ENCODE assay signal across 1 cellular context in the genomic region with DNA sequence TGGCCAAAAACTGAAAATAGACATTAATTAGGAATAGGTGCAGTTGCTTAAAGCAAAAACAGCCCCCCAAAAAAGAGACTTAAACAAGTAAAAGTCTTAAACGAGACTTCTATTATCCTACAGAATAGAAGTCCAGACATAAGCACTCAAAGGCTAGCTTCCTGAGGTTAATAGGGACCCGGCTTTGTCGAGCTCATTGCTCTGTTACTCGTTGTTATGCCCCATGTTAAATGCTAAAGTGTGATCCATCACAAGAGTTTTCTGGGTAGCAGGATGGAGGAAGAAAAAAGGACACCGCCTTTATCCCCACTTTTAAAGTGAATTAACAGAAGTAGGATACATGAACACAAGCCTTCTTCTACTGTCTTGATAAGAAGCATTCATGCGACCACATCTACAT.
TF ChIP-seq lines count a peak whose summit lies in the region.

No MANE protein-coding gene starts in this region.

TF ChIP-seq in GM23338, 12 proteins besides CTCF, POLR2A, EP300 and RAD21 (continued from another document):
- TF ChIP-seq, protein P1, sequence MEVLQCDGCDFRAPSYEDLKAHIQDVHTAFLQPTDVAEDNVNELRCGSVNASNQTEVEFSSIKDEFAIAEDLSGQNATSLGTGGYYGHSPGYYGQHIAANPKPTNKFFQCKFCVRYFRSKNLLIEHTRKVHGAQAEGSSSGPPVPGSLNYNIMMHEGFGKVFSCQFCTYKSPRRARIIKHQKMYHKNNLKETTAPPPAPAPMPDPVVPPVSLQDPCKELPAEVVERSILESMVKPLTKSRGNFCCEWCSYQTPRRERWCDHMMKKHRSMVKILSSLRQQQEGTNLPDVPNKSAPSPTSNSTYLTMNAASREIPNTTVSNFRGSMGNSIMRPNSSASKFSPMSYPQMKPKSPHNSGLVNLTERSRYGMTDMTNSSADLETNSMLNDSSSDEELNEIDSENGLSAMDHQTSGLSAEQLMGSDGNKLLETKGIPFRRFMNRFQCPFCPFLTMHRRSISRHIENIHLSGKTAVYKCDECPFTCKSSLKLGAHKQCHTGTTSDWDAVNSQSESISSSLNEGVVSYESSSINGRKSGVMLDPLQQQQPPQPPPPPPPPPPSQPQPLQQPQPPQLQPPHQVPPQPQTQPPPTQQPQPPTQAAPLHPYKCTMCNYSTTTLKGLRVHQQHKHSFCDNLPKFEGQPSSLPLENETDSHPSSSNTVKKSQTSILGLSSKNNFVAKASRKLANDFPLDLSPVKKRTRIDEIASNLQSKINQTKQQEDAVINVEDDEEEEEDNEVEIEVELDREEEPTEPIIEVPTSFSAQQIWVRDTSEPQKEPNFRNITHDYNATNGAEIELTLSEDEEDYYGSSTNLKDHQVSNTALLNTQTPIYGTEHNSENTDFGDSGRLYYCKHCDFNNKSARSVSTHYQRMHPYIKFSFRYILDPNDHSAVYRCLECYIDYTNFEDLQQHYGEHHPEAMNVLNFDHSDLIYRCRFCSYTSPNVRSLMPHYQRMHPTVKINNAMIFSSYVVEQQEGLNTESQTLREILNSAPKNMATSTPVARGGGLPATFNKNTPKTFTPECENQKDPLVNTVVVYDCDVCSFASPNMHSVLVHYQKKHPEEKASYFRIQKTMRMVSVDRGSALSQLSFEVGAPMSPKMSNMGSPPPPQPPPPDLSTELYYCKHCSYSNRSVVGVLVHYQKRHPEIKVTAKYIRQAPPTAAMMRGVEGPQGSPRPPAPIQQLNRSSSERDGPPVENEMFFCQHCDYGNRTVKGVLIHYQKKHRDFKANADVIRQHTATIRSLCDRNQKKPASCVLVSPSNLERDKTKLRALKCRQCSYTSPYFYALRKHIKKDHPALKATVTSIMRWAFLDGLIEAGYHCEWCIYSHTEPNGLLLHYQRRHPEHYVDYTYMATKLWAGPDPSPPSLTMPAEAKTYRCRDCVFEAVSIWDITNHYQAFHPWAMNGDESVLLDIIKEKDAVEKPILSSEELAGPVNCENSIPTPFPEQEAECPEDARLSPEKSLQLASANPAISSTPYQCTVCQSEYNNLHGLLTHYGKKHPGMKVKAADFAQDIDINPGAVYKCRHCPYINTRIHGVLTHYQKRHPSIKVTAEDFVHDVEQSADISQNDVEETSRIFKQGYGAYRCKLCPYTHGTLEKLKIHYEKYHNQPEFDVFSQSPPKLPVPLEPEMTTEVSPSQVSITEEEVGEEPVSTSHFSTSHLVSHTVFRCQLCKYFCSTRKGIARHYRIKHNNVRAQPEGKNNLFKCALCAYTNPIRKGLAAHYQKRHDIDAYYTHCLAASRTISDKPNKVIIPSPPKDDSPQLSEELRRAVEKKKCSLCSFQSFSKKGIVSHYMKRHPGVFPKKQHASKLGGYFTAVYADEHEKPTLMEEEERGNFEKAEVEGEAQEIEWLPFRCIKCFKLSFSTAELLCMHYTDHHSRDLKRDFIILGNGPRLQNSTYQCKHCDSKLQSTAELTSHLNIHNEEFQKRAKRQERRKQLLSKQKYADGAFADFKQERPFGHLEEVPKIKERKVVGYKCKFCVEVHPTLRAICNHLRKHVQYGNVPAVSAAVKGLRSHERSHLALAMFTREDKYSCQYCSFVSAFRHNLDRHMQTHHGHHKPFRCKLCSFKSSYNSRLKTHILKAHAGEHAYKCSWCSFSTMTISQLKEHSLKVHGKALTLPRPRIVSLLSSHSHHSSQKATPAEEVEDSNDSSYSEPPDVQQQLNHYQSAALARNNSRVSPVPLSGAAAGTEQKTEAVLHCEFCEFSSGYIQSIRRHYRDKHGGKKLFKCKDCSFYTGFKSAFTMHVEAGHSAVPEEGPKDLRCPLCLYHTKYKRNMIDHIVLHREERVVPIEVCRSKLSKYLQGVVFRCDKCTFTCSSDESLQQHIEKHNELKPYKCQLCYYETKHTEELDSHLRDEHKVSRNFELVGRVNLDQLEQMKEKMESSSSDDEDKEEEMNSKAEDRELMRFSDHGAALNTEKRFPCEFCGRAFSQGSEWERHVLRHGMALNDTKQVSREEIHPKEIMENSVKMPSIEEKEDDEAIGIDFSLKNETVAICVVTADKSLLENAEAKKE (CRISPR knock-in tag; IDR thresholded peaks at IDR 0.05) = no peak
